Comparison of ENCODE assay signal across 20 cellular contexts in genomic region chr6:706161-706560, GRCh38. TPM values are rescaled to one million over a fixed set of nuclear protein-coding genes. Genes with fewer than 3 reads are reported as not detected.
DNase-seq lines count a peak whose midpoint lies in the region; ATAC-seq, FAIRE-seq and TF ChIP-seq lines count a peak whose summit lies in the region.
"Had no signal": no experiment of that assay in that cellular context is flagged by ENCODE, and none has a peak within 500 bp of the region (broad histone marks: within the 10 kb centered on the region; RNA-seq: fewer than 3 reads in every experiment).

No MANE protein-coding gene starts in this region.

- TF ChIP-seq CTCF in RWPE2 (IDR thresholded peaks at IDR 0.05; ENCODE audit: poor library complexity, severe bottlenecking) (no peak), fibroblast of lung (conservative IDR thresholded peaks at IDR 0.05 in 1 of 2, IDR thresholded peaks at IDR 0.05 in 1 of 2; ENCODE audit: low read depth in 1 of 2, low read length in 2 of 2) (no peak), osteocyte (IDR thresholded peaks at IDR 0.05) (no peak), endothelial cell (IDR thresholded peaks at IDR 0.05; ENCODE audit: unreplicated experiment) (no peak), lower leg skin (IDR thresholded peaks at IDR 0.05) (no peak), adrenal gland (IDR thresholded peaks at IDR 0.05) (no peak)

- H3K36me3 Mint-ChIP-seq in osteocyte (ENCODE audit: unreplicated experiment) (no peaks in the 10 kb centered on the region), endothelial cell (ENCODE audit: low read depth, unreplicated experiment) (no peaks in the 10 kb centered on the region)

- H3K36me3 ChIP-seq in RWPE2 (ENCODE audit: low read depth) (no peaks in the 10 kb centered on the region), fibroblast of lung (ENCODE audit: control insufficient read depth, insufficient read depth, low read length) (no peaks in the 10 kb centered on the region), adrenal gland (replicated peaks in 1 of 2) (no peaks in the 10 kb centered on the region)
- H3K36me3 ChIP-seq: Peyer's patch had no signal

- intact Hi-C loops in lower leg skin (cut with DNase I; ENCODE audit: low total_unique reads), result no loop called here
- intact Hi-C loops in adrenal gland (cut with DNase I), result no loop called here

- no peak overlapping the region for H2AFZ ChIP-seq in fibroblast of lung (ENCODE audit: low read length)

- H3K4me3 ChIP-seq in RWPE2 (ENCODE audit: severe bottlenecking), result no peak overlapping the region
- no peak overlapping the region for H3K4me3 ChIP-seq in fibroblast of lung (replicated peaks in 1 of 4; ENCODE audit: control extremely low read depth in 1 of 4, insufficient read depth in 1 of 4, low read depth in 3 of 4, low read length in 4 of 4)
- no peak overlapping the region for H3K4me3 ChIP-seq in lower leg skin (ENCODE audit: low read depth, poor library complexity, severe bottlenecking)
- no peak overlapping the region for H3K4me3 ChIP-seq in adrenal gland
- H3K4me3 ChIP-seq: Peyer's patch had no signal

- H3K4me1 Mint-ChIP-seq in osteocyte (ENCODE audit: unreplicated experiment) (peaks cover 71% of the 10 kb centered on the region), endothelial cell (ENCODE audit: unreplicated experiment) (peaks cover 20% of the 10 kb centered on the region)

- 81 to 83% methylated on average over 5 of the region's 5 CpGs for WGBS in lower leg skin, 2 donors
- 84 to 91% (median 86%) methylated on average over 5 of the region's 5 CpGs for WGBS in adrenal gland, 4 donors

- no peak overlapping the region for H3K9ac ChIP-seq in fibroblast of lung (ENCODE audit: insufficient read depth, low read length)

- H3K9me3 Mint-ChIP-seq in osteocyte (ENCODE audit: unreplicated experiment) (no peaks in the 10 kb centered on the region), endothelial cell (ENCODE audit: unreplicated experiment) (no peaks in the 10 kb centered on the region)
- H3K9me3 Mint-ChIP-seq: CD4-positive, alpha-beta T cell; HFFc6 had no signal

- H3K27me3 ChIP-seq in RWPE2 (ENCODE audit: insufficient read depth, poor library complexity, severe bottlenecking), result no peaks in the 10 kb centered on the region
- no peaks in the 10 kb centered on the region for H3K27me3 ChIP-seq in fibroblast of lung (ENCODE audit: control insufficient read depth, insufficient read depth, low read length)
- peaks cover 4% of the 10 kb centered on the region for H3K27me3 ChIP-seq in adrenal gland
- H3K27me3 ChIP-seq: Peyer's patch had no signal

- H3K27ac ChIP-seq in RWPE2 (ENCODE audit: poor library complexity, severe bottlenecking) (peak overlapping the region; percentile 19), fibroblast of lung (ENCODE audit: insufficient read depth, low read length) (peak overlapping the region; percentile 27), adrenal gland (no peak overlapping the region)

- ATAC-seq in RWPE2 (ENCODE audit: low read depth), result peak; percentile 53; the same call in 2 of the 3 replicates

- no peaks in the 10 kb centered on the region for H3K79me2 ChIP-seq in fibroblast of lung (ENCODE audit: control insufficient read depth, insufficient read depth, low read length)

- DNase-seq in ELR (ENCODE audit: low read depth), result peak; percentile 44
- DNase-seq in RWPE2 (ENCODE audit: low spot score), result no peak
- no peak for DNase-seq in fibroblast of lung (ENCODE audit: low read depth in 2 of 2)
- DNase-seq in osteocyte (ENCODE audit: extremely low spot score, unreplicated experiment), result no peak
- DNase-seq in endothelial cell (ENCODE audit: low spot score), result no peak
- DNase-seq in GM12892 (ENCODE audit: insufficient read length), result no peak
- DNase-seq in lower leg skin (ENCODE audit: low spot score in 2 of 2), result no peak
- no peak for DNase-seq in adrenal gland
- DNase-seq: Calu3; CD4-positive, alpha-beta T cell; DMS79; HFFc6; Kasumi-1; NCI-H1417 treated with DMSO at 0.1 percent for 48 hours; NCI-H2171 treated with DMSO at 0.1 percent for 48 hours; NCI-H510A; Peyer's patch; SHP77 treated with DMSO at 0.1 percent for 48 hours had no signal

- H3K27me3 Mint-ChIP-seq in osteocyte (ENCODE audit: unreplicated experiment) (no peaks in the 10 kb centered on the region), endothelial cell (ENCODE audit: unreplicated experiment) (peaks cover 2% of the 10 kb centered on the region)

- H4K20me1 ChIP-seq in fibroblast of lung (ENCODE audit: control insufficient read depth, extremely low read depth, insufficient read depth, low read length), result no peaks in the 10 kb centered on the region

- FAIRE-seq in GM12892 (lab: Jason Lieb, UNC), result no peak
- FAIRE-seq: H1 had no signal

- H3K4me3 Mint-ChIP-seq in osteocyte (ENCODE audit: unreplicated experiment) (peak overlapping the region; percentile 39), endothelial cell (ENCODE audit: unreplicated experiment) (no peak overlapping the region)
- H3K4me3 Mint-ChIP-seq: B cell; CD4-positive, alpha-beta T cell; HFFc6 had no signal

- TF ChIP-seq POLR2A in GM12892 (IDR thresholded peaks at IDR 0.05; ENCODE audit: low read depth, low read length) (no peak), lower leg skin (IDR thresholded peaks at IDR 0.05) (no peak), adrenal gland (IDR thresholded peaks at IDR 0.05) (no peak)

- H3K4me2 ChIP-seq in fibroblast of lung (ENCODE audit: extremely low read depth, insufficient read depth, low read length), result peak overlapping the region; percentile 54

- peak overlapping the region; percentile 80 for H3K27ac Mint-ChIP-seq in osteocyte (ENCODE audit: unreplicated experiment)
- no peak overlapping the region for H3K27ac Mint-ChIP-seq in endothelial cell (ENCODE audit: unreplicated experiment)
- H3K27ac Mint-ChIP-seq: B cell; CD4-positive, alpha-beta T cell; HFFc6 had no signal

- H3K9me3 ChIP-seq in RWPE2 (ENCODE audit: severe bottlenecking), result no peaks in the 10 kb centered on the region
- no peaks in the 10 kb centered on the region for H3K9me3 ChIP-seq in fibroblast of lung (ENCODE audit: control insufficient read depth, insufficient read depth, low read depth, low read length)
- no peaks in the 10 kb centered on the region for H3K9me3 ChIP-seq in adrenal gland (replicated peaks in 1 of 3)
- H3K9me3 ChIP-seq: Peyer's patch had no signal

- H3K4me1 ChIP-seq in RWPE2 (ENCODE audit: insufficient read depth, poor library complexity, severe bottlenecking), result peaks cover 45% of the 10 kb centered on the region
- H3K4me1 ChIP-seq in fibroblast of lung (ENCODE audit: control insufficient read depth, extremely low read depth, insufficient read depth, low read length), result peaks cover 16% of the 10 kb centered on the region
- peaks cover 4 to 7% of the 10 kb centered on the region in 2 donors for H3K4me1 ChIP-seq in adrenal gland (replicated peaks in 1 of 2)
- H3K4me1 ChIP-seq: Peyer's patch had no signal

RNA-seq across cellular contexts. Expression of gene EXOC2, which starts 13.2 kb away (rescaled TPM):
- 41.6 and 42.3 TPM in 2 replicates for total RNA-seq in fibroblast of lung
- 19.7 and 22.4 TPM in 2 replicates for polyA plus RNA-seq in fibroblast of lung
- 14.4 and 19.0 TPM in 2 replicates for polyA plus RNA-seq in fibroblast of lung (2012)
- 17.1 and 20.3 TPM in 2 replicates for polyA minus RNA-seq in fibroblast of lung (ENCODE audit: low replicate concordance)
- 29.9 and 30.1 TPM in 2 replicates for total RNA-seq in osteocyte
- 34.6 TPM for total RNA-seq in endothelial cell (ENCODE audit: unreplicated experiment)
- polyA plus RNA-seq in GM12892 (2012; ENCODE audit: missing spikeins), result 12.3 TPM
- total RNA-seq in lower leg skin, result 10 to 100 TPM; 19.5 to 23.6 (median 20.9) TPM
- total RNA-seq in adrenal gland, result 10 to 100 TPM; 12.7 to 20.6 (median 18.7) TPM
- 10 to 100 TPM in 1 of 3 donors, 1 to 10 TPM in 2; 4.9 to 14.6 (median 5.1) TPM for polyA plus RNA-seq in adrenal gland

RNA-seq across cellular contexts. Expression of gene HUS1B, which starts 49.3 kb away (rescaled TPM):
- total RNA-seq in fibroblast of lung, result 0.77 and 1.2 TPM in 2 replicates
- polyA plus RNA-seq in fibroblast of lung, result 0.08 and 0.11 TPM in 2 replicates
- polyA plus RNA-seq in fibroblast of lung (2012), result 0.22 and 0.44 TPM in 2 replicates
- polyA minus RNA-seq in fibroblast of lung (ENCODE audit: low replicate concordance), result not detected in 2 replicates
- 1.3 and 1.8 TPM in 2 replicates for total RNA-seq in osteocyte
- total RNA-seq in endothelial cell (ENCODE audit: unreplicated experiment), result 0.72 TPM
- polyA plus RNA-seq in GM12892 (2012; ENCODE audit: missing spikeins), result 0.28 TPM
- total RNA-seq in lower leg skin, result 1 to 10 TPM in 1 of 4 donors, under 1 TPM in 2, not detected in 1; 0.49 to 1.5 (median 0.72) TPM
- total RNA-seq in adrenal gland, result 1 to 10 TPM in 2 of 8 donors, under 1 TPM in 3, not detected in 3; 0.29 to 2.4 (median 0.61) TPM
- polyA plus RNA-seq in adrenal gland, result under 1 TPM in 1 of 3 donors, not detected in 2; 0.27 TPM

Comparison
In these comparisons a context has a peak if more than half of its experiments do, and no peak if none do; other contexts are left out.
1. H3K27ac ChIP-seq: peak in RWPE2 (single experiment) and fibroblast of lung (single experiment); none in adrenal gland (0 of 5).